Comparison of ENCODE assay signal across 29 cellular contexts in the genomic region with DNA sequence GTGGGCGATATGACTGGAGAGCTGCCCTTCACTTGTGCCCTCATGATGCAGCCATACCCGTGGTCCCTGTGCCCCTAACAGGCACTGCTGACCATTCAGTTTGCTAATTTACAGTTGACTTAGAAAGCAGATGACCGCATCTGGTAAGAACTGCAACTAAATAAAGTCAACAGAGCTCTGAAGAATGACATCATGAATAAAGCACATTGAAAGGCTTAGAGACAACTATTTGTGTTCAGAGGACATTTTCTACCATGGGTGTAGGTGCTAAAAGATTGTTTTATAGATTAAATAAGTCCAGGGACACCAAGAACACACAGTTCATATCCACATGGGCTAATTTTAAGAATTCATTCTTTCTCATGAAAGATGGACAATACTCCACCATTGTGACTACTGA.
"Had no signal": no experiment of that assay in that cellular context is flagged by ENCODE, and none has a peak within 500 bp of the region (broad histone marks: within the 10 kb centered on the region; RNA-seq: fewer than 3 reads in every experiment).

No MANE protein-coding gene starts in this region.

- H3K27ac ChIP-seq: left ventricle myocardium inferior, neural progenitor cell, neutrophil, parathyroid adenoma, psoas muscle, skin epidermis, stomach, testis, thyroid gland, transverse colon, upper lobe of left lung had no signal

- H3K36me3 Mint-ChIP-seq: mesothelial cell of epicardium; naive B cell; natural killer cell; neural progenitor cell; stimulated activated naive B cell treated with anti-CD40 and anti-IgM and Interleukin-4, amounts not matched to agents 10 μg/mL and 1 μg/mL and 100 μg/mL, for 72 hours had no signal

- FAIRE-seq: islet of Langerhans, kidney, urothelium cell line had no signal

- H3K36me3 ChIP-seq: left ventricle myocardium inferior, neural progenitor cell, neutrophil, stomach, thyroid gland, transverse colon, upper lobe of left lung had no signal

- H3K27me3 ChIP-seq: neural progenitor cell, neutrophil, stomach, testis, thyroid gland, transverse colon, upper lobe of left lung had no signal

- DNase-seq: hippocampal formation; kidney; left ventricle myocardium inferior; mesendoderm; naive B cell; natural killer cell; nephron progenitor cell; occipital lobe; psoas muscle; stimulated activated CD4-positive, alpha-beta T cell treated with anti-CD3 and anti-CD28 coated beads, Interleukin-12 subunit alpha, Interleukin-12 subunit beta, amount 100 ng/mL, for 4 hours; stimulated activated CD4-positive, alpha-beta T cell treated with anti-CD3 and anti-CD28 coated beads, Interleukin-15, amount 100 ng/mL, for 24 hours; stimulated activated CD4-positive, alpha-beta T cell treated with anti-CD3 and anti-CD28 coated beads, Interleukin-2, amount 100 ng/mL, for 24 hours; stimulated activated CD4-positive, alpha-beta T cell treated with anti-CD3 and anti-CD28 coated beads, Interleukin-4, amount 100 ng/mL, for 1 hour; stimulated activated naive B cell treated with anti-CD40 and anti-IgM and Interleukin-4, amounts not matched to agents 10 μg/mL and 1 μg/mL and 100 μg/mL, for 72 hours; stimulated activated naive CD8-positive, alpha-beta T cell treated with anti-CD3 and anti-CD28 coated beads, Interleukin-15, Interleukin-2, amounts not matched to agents 100 U/mL and 50 U/mL, for 24 hours; stomach; testis; thyroid gland; transverse colon; upper lobe of left lung had no signal

- H3K9me3 Mint-ChIP-seq: naive B cell; natural killer cell; nephron progenitor cell; neural progenitor cell; stimulated activated naive B cell treated with anti-CD40 and anti-IgM and Interleukin-4, amounts not matched to agents 10 μg/mL and 1 μg/mL and 100 μg/mL, for 72 hours had no signal

- H3K27ac Mint-ChIP-seq: mesothelial cell of epicardium; naive B cell; natural killer cell; nephron progenitor cell; neural progenitor cell; stimulated activated naive B cell treated with anti-CD40 and anti-IgM and Interleukin-4, amounts not matched to agents 10 μg/mL and 1 μg/mL and 100 μg/mL, for 72 hours had no signal

- H3K4me2 ChIP-seq: neural progenitor cell had no signal

- ATAC-seq: natural killer cell; psoas muscle; sciatic nerve; stimulated activated naive B cell treated with anti-CD40 and anti-IgM and Interleukin-4, amounts not matched to agents 10 μg/mL and 1 μg/mL and 100 μg/mL, for 72 hours; stimulated activated naive CD8-positive, alpha-beta T cell treated with anti-CD3 and anti-CD28 coated beads, Interleukin-15, Interleukin-2, amounts not matched to agents 100 U/mL and 50 U/mL, for 24 hours had no signal

- H3K9me3 ChIP-seq: left ventricle myocardium inferior, neutrophil, psoas muscle, stomach, testis, thyroid gland, transverse colon, upper lobe of left lung had no signal

- H3K9ac ChIP-seq: neural progenitor cell, parathyroid adenoma had no signal

- H3K4me3 ChIP-seq: left ventricle myocardium inferior, lung, neural progenitor cell, psoas muscle, skin epidermis, stomach, testis, thyroid gland, transverse colon, upper lobe of left lung had no signal

- H2AFZ ChIP-seq: neural progenitor cell, parathyroid adenoma had no signal

- H3K79me2 ChIP-seq: parathyroid adenoma had no signal

- H3K4me1 ChIP-seq: neural progenitor cell, parathyroid adenoma, psoas muscle, stomach, thyroid gland, transverse colon, upper lobe of left lung had no signal
